1 cellular context compared by ENCODE assay signal in genomic region chr9:93612052-93612795, GRCh38.
A peak's percentile ranks its signal among the peaks of the same experiment; 100 is the strongest.
TF ChIP-seq lines count a peak whose summit lies in the region.

No MANE protein-coding gene starts in this region.

TF ChIP-seq in HEK293, 187 proteins besides CTCF, POLR2A, EP300 and RAD21 (continued from another document):
- no peak for TF ChIP-seq PRDM10 (tag by site-specific recombination; IDR thresholded peaks at IDR 0.05)
- 0 out of 2 replicates have a peak, but pooled peaks have one; percentile 28 for TF ChIP-seq SCRT1 (tag by site-specific recombination; IDR thresholded peaks at IDR 0.05; ENCODE audit: borderline replicate concordance)
- no peak for TF ChIP-seq ZNF792 (tag by site-specific recombination; IDR thresholded peaks at IDR 0.05)
- TF ChIP-seq ZBTB21 (tag by site-specific recombination; IDR thresholded peaks at IDR 0.05): no peak
- no peak for TF ChIP-seq ZNF394 (tag by site-specific recombination; IDR thresholded peaks at IDR 0.05; ENCODE audit: borderline replicate concordance)
- TF ChIP-seq ZNF791 (tag by site-specific recombination; IDR thresholded peaks at IDR 0.05): no peak
- TF ChIP-seq ZNF26 (tag by site-specific recombination; IDR thresholded peaks at IDR 0.05): no peak
- TF ChIP-seq ZNF701 (tag by site-specific recombination; IDR thresholded peaks at IDR 0.05): no peak
- no peak for TF ChIP-seq ZNF558 (tag by site-specific recombination; IDR thresholded peaks at IDR 0.05)
- no peak for TF ChIP-seq ZNF398 (tag by site-specific recombination; IDR thresholded peaks at IDR 0.05)
- no peak for TF ChIP-seq ZNF837 (tag by site-specific recombination; IDR thresholded peaks at IDR 0.05)
